ENCODE assay signal across 27 cellular contexts in genomic region chr2:175256806-175257585, GRCh38.
"Had no signal": no experiment of that assay in that cellular context is flagged by ENCODE, and none has a peak within 500 bp of the region (broad histone marks: within the 10 kb centered on the region; RNA-seq: fewer than 3 reads in every experiment).

No MANE protein-coding gene starts in this region.

- H3K36me3 Mint-ChIP-seq: activated CD8-positive, alpha-beta memory T cell treated with anti-CD3 and anti-CD28 coated beads, Interleukin-2, amount 10 ng/mL, durations not matched to agents 7 days and 5 days; activated naive CD4-positive, alpha-beta T cell treated with anti-CD3 and anti-CD28 coated beads, Interleukin-2, amount 50 U/mL, for 24 hours; brain; immature natural killer cell; naive B cell; type B pancreatic cell had no signal

- FAIRE-seq: endothelial cell of umbilical vein, frontal cortex had no signal

- H3K4me1 ChIP-seq: esophagus muscularis mucosa, stomach, suprapubic skin had no signal

- H3K9me3 ChIP-seq: esophagus muscularis mucosa, suprapubic skin had no signal

- H3K27ac Mint-ChIP-seq: activated CD8-positive, alpha-beta memory T cell treated with anti-CD3 and anti-CD28 coated beads, Interleukin-2, amount 10 ng/mL, durations not matched to agents 7 days and 5 days; activated CD8-positive, alpha-beta T cell treated with anti-CD3 and anti-CD28 coated beads for 36 hours; activated naive CD4-positive, alpha-beta T cell treated with anti-CD3 and anti-CD28 coated beads, Interleukin-2, amount 50 U/mL, for 24 hours; brain; immature natural killer cell; naive B cell; T-helper 17 cell; type B pancreatic cell had no signal

- H3K4me3 ChIP-seq: esophagus muscularis mucosa, hepatocyte, SK-N-MC, stomach, suprapubic skin had no signal

- H3K36me3 ChIP-seq: esophagus muscularis mucosa, stomach, suprapubic skin had no signal

- H3K4me1 Mint-ChIP-seq: activated CD8-positive, alpha-beta memory T cell treated with anti-CD3 and anti-CD28 coated beads, Interleukin-2, amount 10 ng/mL, durations not matched to agents 7 days and 5 days; activated naive CD4-positive, alpha-beta T cell treated with anti-CD3 and anti-CD28 coated beads, Interleukin-2, amount 50 U/mL, for 24 hours; immature natural killer cell; naive B cell had no signal

- H3K4me3 Mint-ChIP-seq: activated CD8-positive, alpha-beta memory T cell treated with anti-CD3 and anti-CD28 coated beads, Interleukin-2, amount 10 ng/mL, durations not matched to agents 7 days and 5 days; activated CD8-positive, alpha-beta T cell treated with anti-CD3 and anti-CD28 coated beads for 36 hours; activated naive CD4-positive, alpha-beta T cell treated with anti-CD3 and anti-CD28 coated beads, Interleukin-2, amount 50 U/mL, for 24 hours; brain; immature natural killer cell; naive B cell; neural crest cell; T-helper 17 cell; type B pancreatic cell had no signal

- H3K9me3 Mint-ChIP-seq: activated CD8-positive, alpha-beta T cell treated with anti-CD3 and anti-CD28 coated beads for 36 hours; activated naive CD4-positive, alpha-beta T cell treated with anti-CD3 and anti-CD28 coated beads, Interleukin-2, amount 50 U/mL, for 24 hours; immature natural killer cell had no signal

- H3K27ac ChIP-seq: esophagus muscularis mucosa, hepatocyte, SK-N-MC, stomach, suprapubic skin had no signal

- DNase-seq: activated CD4-positive, alpha-beta T cell treated with anti-CD3 and anti-CD28 coated beads for 48 hours; activated CD4-positive, CD25-positive, alpha-beta regulatory T cell; activated CD8-positive, alpha-beta memory T cell treated with anti-CD3 and anti-CD28 coated beads, Interleukin-2, amount 10 ng/mL, durations not matched to agents 7 days and 5 days; activated CD8-positive, alpha-beta T cell treated with anti-CD3 and anti-CD28 coated beads for 36 hours; activated effector memory CD4-positive, alpha-beta T cell treated with anti-CD3 and anti-CD28 coated beads, Interleukin-2, amount 50 U/mL, for 16 hours; activated T-cell treated with anti-CD3 and anti-CD28 coated beads for 4 hours; dermis blood vessel endothelial cell; effector memory CD4-positive, alpha-beta T cell; glutamatergic neuron; immature natural killer cell; mesendoderm; naive B cell; occipital lobe; stimulated activated CD4-positive, alpha-beta T cell treated with anti-CD3 and anti-CD28 coated beads, Interleukin-4, amount 100 ng/mL, for 24 hours; stomach; SW 1271; T-helper 17 cell had no signal

- ATAC-seq: activated CD8-positive, alpha-beta memory T cell treated with anti-CD3 and anti-CD28 coated beads, Interleukin-2, amount 10 ng/mL, durations not matched to agents 7 days and 5 days; activated CD8-positive, alpha-beta T cell treated with anti-CD3 and anti-CD28 coated beads for 36 hours; T-helper 17 cell had no signal
